In the genomic region with DNA sequence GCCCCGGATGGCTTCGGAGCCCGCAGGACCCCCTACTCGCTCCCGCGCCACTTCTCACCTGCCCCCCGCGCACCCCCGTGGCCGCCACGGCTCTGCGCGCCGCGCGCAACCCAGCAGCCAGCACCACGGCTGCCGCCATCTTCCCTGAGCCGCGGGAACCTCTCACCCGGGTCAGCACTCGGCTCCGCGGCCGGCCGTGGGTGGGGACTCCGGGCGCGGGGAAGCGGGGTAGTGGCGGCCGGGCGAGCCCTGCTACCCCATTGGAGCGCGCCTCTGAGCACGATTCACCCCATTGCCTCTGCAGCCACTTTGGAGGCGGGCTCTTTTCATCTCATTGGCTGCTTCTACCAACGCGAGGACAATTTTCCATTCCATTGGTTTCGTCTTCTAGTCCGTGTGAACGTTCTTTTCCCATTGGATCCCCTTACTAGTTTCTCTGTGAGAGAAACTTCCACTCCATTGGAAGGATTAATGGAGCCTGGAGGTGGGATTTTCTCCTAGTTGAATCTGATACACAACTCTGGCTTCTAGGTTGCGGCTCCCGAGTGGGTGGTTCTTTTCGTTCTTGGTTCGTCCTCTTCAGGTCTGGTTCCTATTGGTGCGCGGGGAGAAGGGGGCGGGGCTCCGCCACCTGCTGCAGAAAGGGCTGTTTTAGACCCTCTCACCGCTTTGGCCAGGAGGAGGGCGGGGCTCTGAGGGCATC, we compare ENCODE assay signal across 8 cellular contexts. TPM values are rescaled to one million over a fixed set of nuclear protein-coding genes. Genes with fewer than 3 reads are reported as not detected.
DNase-seq lines count a peak whose midpoint lies in the region; ATAC-seq and TF ChIP-seq lines count a peak whose summit lies in the region.

A gene (minus strand): TSS at position 202 of the 703 bp plus-strand sequence. CDS start 63 bp downstream, at position 139.

- no peak for TF ChIP-seq EP300 in ovary (IDR thresholded peaks at IDR 0.05)

- intact Hi-C loops in head of caudate nucleus (cut with DNase I): no loop called here
- intact Hi-C loops in ovary (cut with DNase I): loop anchor here in 1 of 4 donors (5.0 kb wide), 1 partner anchor 78 kb away; no protein-coding TSS in a partner anchor
- intact Hi-C loops in thyroid gland (cut with DNase I): no loop called here

- no peaks in the 10 kb centered on the region for H3K9me3 ChIP-seq in ovary
- no peaks in the 10 kb centered on the region for H3K9me3 ChIP-seq in thyroid gland

- no peaks in the 10 kb centered on the region for H3K27me3 ChIP-seq in ovary
- no peaks in the 10 kb centered on the region for H3K27me3 ChIP-seq in thyroid gland

- peak within 1 kb of the TSS; percentile 89 to 96 for H3K27ac ChIP-seq in ovary
- H3K27ac ChIP-seq in thyroid gland: peak within 1 kb of the TSS; percentile 95 to 99 (median 97)

- DNase-seq in GM12864 (ENCODE audit: low read depth) (peak; percentile 96), NCI-H1417 (lab: John Stamatoyannopoulos, UW) (peak; percentile 96 to 99 (median 97)), SW 1271 (lab: John Stamatoyannopoulos, UW) (peak; percentile 88 to 98), head of caudate nucleus (peak; percentile 91 to 99 (median 96)), ovary (peak; percentile 92 to 96 (median 93)), thyroid gland (peak; percentile 99 to 100)
- peak; percentile 98 for DNase-seq in activated naive CD8-positive, alpha-beta T cell treated with anti-CD3 and anti-CD28 coated beads, Interleukin-2, amount 50 U/mL, for 16 hours (ENCODE audit: low read depth, low spot score)

- ATAC-seq in HG02759 (IDR thresholded peaks at IDR 0.05; ENCODE audit: unreplicated experiment): peak; percentile 78

- H3K36me3 ChIP-seq in ovary: no peaks in the 10 kb centered on the region
- H3K36me3 ChIP-seq in thyroid gland: no peaks in the 10 kb centered on the region

- H3K4me3 ChIP-seq in GM12864 (ENCODE audit: low read depth, low read length): peak within 1 kb of the TSS; percentile 97
- peak within 1 kb of the TSS; percentile 74 for H3K4me3 ChIP-seq in ovary
- peak within 1 kb of the TSS; percentile 73 to 99 (median 93) for H3K4me3 ChIP-seq in thyroid gland (replicated peaks in 1 of 3)

- H3K4me1 ChIP-seq in ovary (ENCODE audit: insufficient read depth) (peaks cover 2% of the 10 kb centered on the region), thyroid gland (peaks cover 22 to 32% of the 10 kb centered on the region in 2 donors)

- TF ChIP-seq POLR2A in ovary (IDR thresholded peaks at IDR 0.05) (peak; percentile 91), thyroid gland (IDR thresholded peaks at IDR 0.05) (peak; percentile 6 to 93)

- no peak for TF ChIP-seq CTCF in GM12864 (IDR thresholded peaks at IDR 0.05; ENCODE audit: low read depth, low read length, missing control alignments)
- peak in 2 of 3 donors; percentile 10 to 26 for TF ChIP-seq CTCF in ovary (IDR thresholded peaks at IDR 0.05)
- no peak for TF ChIP-seq CTCF in thyroid gland (IDR thresholded peaks at IDR 0.05)

- WGBS in ovary, 3 donors: 0 to 1% (median 0%) methylated on average over 45 to 52 of the region's 52 CpGs
- 0% methylated on average over 18 to 28 of the region's 52 CpGs for WGBS in thyroid gland, 2 donors

RNA-seq across cellular contexts. Expression of the gene that starts here (rescaled TPM):
- total RNA-seq in ovary (10 to 100 TPM; 14.9 to 38.0 (median 24.9) TPM), thyroid gland (10 to 100 TPM; 11.4 to 58.2 (median 50.6) TPM)
- polyA plus RNA-seq in ovary: 10 to 100 TPM; 26.1 to 36.0 TPM

Comparison
In these comparisons a context has a peak if more than half of its experiments do, and no peak if none do; other contexts are left out.
1. Peak in every context shown above with its lines: DNase-seq, ATAC-seq, H3K4me3 ChIP-seq and H3K27ac ChIP-seq.
2. CTCF ChIP-seq: peak in ovary (2 of 3); none in GM12864 (single experiment) and thyroid gland (0 of 6).